ENCODE assay signal across 1 cellular context in the genomic region with DNA sequence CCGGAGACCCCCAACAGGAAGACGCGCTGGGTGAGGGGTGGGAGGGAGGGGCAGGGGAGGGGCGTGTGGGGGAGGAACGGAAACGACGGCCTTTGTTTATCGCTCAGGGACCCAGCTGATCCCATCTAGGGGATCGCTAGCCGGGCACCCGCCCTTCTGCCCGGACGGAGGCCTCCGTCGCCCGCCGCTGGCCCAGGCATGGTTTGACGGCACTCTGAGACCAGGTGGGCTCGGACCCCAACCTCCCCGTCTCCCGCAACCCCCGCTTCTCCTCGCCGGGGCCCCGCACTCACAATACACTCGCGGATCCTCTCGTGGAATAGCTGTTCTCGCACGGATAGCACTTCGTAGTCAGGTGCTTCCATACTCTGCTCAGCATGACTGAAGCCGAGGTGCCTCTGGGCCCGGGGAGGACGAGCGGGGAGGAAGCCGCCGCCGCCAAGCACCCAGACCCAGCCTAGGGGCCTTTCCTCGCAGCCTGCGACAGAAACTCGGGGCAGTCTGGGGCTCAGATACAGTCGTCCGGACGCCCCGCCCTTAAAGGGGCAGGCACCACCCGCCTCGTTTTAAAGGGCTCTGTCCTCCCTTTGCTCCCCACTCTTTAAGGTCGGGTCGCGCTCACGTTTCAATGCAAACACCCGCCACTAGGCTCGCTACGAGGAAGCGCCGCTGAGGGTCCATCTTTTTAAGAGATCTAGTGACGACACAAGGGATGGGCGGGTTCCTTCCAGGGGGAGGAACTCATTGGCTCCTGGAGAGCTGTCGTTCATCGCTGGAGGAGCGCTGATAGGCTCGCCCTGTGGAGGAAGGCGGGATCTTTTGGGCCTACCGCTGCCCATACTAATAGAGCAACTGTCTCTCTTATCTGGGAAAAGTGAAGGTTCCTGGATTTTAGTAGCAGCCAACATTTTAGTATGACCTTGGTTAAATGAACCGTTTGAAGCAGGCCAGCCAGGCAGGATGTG.
TF ChIP-seq lines count a peak whose summit lies in the region.

A gene with protein sequence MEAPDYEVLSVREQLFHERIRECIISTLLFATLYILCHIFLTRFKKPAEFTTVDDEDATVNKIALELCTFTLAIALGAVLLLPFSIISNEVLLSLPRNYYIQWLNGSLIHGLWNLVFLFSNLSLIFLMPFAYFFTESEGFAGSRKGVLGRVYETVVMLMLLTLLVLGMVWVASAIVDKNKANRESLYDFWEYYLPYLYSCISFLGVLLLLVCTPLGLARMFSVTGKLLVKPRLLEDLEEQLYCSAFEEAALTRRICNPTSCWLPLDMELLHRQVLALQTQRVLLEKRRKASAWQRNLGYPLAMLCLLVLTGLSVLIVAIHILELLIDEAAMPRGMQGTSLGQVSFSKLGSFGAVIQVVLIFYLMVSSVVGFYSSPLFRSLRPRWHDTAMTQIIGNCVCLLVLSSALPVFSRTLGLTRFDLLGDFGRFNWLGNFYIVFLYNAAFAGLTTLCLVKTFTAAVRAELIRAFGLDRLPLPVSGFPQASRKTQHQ (minus strand): TSS at position 657 of the 965 bp plus-strand sequence. CDS start 292 bp downstream, at position 365.

TF ChIP-seq in GM12878, 131 proteins besides CTCF, POLR2A, EP300 and RAD21 (continued from another document):
- TF ChIP-seq, protein P1, sequence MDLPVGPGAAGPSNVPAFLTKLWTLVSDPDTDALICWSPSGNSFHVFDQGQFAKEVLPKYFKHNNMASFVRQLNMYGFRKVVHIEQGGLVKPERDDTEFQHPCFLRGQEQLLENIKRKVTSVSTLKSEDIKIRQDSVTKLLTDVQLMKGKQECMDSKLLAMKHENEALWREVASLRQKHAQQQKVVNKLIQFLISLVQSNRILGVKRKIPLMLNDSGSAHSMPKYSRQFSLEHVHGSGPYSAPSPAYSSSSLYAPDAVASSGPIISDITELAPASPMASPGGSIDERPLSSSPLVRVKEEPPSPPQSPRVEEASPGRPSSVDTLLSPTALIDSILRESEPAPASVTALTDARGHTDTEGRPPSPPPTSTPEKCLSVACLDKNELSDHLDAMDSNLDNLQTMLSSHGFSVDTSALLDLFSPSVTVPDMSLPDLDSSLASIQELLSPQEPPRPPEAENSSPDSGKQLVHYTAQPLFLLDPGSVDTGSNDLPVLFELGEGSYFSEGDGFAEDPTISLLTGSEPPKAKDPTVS (IDR thresholded peaks at IDR 0.05; ENCODE audit: low read depth, low read length): no peak
- TF ChIP-seq ZNF384 (IDR thresholded peaks at IDR 0.05; ENCODE audit: borderline replicate concordance, low read depth, low read length) (no peak), FOS (IDR thresholded peaks at IDR 0.05; ENCODE audit: borderline replicate concordance, extremely low read depth, insufficient read length) (peak; percentile 61), RBBP5 (conservative IDR thresholded peaks at IDR 0.05) (no peak), KDM1A (IDR thresholded peaks at IDR 0.05; ENCODE audit: borderline replicate concordance) (no peak), CBFB (IDR thresholded peaks at IDR 0.05; ENCODE audit: low read depth) (no peak), CHD1 (IDR thresholded peaks at IDR 0.05; ENCODE audit: low read depth, low read length) (no peak), ZNF217 (IDR thresholded peaks at IDR 0.05) (no peak), SUZ12 (IDR thresholded peaks at IDR 0.05; ENCODE audit: unreplicated experiment) (no peak), SIX5 (IDR thresholded peaks at IDR 0.05; ENCODE audit: low read depth, low read length, severe bottlenecking) (no peak), RUNX3 (IDR thresholded peaks at IDR 0.05; ENCODE audit: low read length) (no peak), MXI1 (IDR thresholded peaks at IDR 0.05; ENCODE audit: low read depth, low read length) (no peak)
- TF ChIP-seq, protein P2, sequence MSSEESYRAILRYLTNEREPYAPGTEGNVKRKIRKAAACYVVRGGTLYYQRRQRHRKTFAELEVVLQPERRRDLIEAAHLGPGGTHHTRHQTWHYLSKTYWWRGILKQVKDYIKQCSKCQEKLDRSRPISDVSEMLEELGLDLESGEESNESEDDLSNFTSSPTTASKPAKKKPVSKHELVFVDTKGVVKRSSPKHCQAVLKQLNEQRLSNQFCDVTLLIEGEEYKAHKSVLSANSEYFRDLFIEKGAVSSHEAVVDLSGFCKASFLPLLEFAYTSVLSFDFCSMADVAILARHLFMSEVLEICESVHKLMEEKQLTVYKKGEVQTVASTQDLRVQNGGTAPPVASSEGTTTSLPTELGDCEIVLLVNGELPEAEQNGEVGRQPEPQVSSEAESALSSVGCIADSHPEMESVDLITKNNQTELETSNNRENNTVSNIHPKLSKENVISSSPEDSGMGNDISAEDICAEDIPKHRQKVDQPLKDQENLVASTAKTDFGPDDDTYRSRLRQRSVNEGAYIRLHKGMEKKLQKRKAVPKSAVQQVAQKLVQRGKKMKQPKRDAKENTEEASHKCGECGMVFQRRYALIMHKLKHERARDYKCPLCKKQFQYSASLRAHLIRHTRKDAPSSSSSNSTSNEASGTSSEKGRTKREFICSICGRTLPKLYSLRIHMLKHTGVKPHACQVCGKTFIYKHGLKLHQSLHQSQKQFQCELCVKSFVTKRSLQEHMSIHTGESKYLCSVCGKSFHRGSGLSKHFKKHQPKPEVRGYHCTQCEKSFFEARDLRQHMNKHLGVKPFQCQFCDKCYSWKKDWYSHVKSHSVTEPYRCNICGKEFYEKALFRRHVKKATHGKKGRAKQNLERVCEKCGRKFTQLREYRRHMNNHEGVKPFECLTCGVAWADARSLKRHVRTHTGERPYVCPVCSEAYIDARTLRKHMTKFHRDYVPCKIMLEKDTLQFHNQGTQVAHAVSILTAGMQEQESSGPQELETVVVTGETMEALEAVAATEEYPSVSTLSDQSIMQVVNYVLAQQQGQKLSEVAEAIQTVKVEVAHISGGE (CRISPR knock-in tag; IDR thresholded peaks at IDR 0.05): no peak
- TF ChIP-seq, protein P3, sequence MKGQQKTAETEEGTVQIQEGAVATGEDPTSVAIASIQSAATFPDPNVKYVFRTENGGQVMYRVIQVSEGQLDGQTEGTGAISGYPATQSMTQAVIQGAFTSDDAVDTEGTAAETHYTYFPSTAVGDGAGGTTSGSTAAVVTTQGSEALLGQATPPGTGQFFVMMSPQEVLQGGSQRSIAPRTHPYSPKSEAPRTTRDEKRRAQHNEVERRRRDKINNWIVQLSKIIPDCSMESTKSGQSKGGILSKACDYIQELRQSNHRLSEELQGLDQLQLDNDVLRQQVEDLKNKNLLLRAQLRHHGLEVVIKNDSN (IDR thresholded peaks at IDR 0.05; ENCODE audit: borderline replicate concordance, extremely low read length, insufficient read depth, low read depth, low read length): no peak
- TF ChIP-seq, protein P4, sequence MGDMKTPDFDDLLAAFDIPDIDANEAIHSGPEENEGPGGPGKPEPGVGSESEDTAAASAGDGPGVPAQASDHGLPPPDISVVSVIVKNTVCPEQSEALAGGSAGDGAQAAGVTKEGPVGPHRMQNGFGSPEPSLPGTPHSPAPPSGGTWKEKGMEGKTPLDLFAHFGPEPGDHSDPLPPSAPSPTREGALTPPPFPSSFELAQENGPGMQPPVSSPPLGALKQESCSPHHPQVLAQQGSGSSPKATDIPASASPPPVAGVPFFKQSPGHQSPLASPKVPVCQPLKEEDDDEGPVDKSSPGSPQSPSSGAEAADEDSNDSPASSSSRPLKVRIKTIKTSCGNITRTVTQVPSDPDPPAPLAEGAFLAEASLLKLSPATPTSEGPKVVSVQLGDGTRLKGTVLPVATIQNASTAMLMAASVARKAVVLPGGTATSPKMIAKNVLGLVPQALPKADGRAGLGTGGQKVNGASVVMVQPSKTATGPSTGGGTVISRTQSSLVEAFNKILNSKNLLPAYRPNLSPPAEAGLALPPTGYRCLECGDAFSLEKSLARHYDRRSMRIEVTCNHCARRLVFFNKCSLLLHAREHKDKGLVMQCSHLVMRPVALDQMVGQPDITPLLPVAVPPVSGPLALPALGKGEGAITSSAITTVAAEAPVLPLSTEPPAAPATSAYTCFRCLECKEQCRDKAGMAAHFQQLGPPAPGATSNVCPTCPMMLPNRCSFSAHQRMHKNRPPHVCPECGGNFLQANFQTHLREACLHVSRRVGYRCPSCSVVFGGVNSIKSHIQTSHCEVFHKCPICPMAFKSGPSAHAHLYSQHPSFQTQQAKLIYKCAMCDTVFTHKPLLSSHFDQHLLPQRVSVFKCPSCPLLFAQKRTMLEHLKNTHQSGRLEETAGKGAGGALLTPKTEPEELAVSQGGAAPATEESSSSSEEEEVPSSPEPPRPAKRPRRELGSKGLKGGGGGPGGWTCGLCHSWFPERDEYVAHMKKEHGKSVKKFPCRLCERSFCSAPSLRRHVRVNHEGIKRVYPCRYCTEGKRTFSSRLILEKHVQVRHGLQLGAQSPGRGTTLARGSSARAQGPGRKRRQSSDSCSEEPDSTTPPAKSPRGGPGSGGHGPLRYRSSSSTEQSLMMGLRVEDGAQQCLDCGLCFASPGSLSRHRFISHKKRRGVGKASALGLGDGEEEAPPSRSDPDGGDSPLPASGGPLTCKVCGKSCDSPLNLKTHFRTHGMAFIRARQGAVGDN (IDR thresholded peaks at IDR 0.05): no peak; the same call in 1 of the 2 replicates
- TF ChIP-seq, protein P5, sequence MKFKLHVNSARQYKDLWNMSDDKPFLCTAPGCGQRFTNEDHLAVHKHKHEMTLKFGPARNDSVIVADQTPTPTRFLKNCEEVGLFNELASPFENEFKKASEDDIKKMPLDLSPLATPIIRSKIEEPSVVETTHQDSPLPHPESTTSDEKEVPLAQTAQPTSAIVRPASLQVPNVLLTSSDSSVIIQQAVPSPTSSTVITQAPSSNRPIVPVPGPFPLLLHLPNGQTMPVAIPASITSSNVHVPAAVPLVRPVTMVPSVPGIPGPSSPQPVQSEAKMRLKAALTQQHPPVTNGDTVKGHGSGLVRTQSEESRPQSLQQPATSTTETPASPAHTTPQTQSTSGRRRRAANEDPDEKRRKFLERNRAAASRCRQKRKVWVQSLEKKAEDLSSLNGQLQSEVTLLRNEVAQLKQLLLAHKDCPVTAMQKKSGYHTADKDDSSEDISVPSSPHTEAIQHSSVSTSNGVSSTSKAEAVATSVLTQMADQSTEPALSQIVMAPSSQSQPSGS (IDR thresholded peaks at IDR 0.05; ENCODE audit: low read length): no peak
- TF ChIP-seq, protein P6, sequence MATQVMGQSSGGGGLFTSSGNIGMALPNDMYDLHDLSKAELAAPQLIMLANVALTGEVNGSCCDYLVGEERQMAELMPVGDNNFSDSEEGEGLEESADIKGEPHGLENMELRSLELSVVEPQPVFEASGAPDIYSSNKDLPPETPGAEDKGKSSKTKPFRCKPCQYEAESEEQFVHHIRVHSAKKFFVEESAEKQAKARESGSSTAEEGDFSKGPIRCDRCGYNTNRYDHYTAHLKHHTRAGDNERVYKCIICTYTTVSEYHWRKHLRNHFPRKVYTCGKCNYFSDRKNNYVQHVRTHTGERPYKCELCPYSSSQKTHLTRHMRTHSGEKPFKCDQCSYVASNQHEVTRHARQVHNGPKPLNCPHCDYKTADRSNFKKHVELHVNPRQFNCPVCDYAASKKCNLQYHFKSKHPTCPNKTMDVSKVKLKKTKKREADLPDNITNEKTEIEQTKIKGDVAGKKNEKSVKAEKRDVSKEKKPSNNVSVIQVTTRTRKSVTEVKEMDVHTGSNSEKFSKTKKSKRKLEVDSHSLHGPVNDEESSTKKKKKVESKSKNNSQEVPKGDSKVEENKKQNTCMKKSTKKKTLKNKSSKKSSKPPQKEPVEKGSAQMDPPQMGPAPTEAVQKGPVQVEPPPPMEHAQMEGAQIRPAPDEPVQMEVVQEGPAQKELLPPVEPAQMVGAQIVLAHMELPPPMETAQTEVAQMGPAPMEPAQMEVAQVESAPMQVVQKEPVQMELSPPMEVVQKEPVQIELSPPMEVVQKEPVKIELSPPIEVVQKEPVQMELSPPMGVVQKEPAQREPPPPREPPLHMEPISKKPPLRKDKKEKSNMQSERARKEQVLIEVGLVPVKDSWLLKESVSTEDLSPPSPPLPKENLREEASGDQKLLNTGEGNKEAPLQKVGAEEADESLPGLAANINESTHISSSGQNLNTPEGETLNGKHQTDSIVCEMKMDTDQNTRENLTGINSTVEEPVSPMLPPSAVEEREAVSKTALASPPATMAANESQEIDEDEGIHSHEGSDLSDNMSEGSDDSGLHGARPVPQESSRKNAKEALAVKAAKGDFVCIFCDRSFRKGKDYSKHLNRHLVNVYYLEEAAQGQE (IDR thresholded peaks at IDR 0.05; ENCODE audit: low read depth, low read length): no peak
- TF ChIP-seq, protein P7, sequence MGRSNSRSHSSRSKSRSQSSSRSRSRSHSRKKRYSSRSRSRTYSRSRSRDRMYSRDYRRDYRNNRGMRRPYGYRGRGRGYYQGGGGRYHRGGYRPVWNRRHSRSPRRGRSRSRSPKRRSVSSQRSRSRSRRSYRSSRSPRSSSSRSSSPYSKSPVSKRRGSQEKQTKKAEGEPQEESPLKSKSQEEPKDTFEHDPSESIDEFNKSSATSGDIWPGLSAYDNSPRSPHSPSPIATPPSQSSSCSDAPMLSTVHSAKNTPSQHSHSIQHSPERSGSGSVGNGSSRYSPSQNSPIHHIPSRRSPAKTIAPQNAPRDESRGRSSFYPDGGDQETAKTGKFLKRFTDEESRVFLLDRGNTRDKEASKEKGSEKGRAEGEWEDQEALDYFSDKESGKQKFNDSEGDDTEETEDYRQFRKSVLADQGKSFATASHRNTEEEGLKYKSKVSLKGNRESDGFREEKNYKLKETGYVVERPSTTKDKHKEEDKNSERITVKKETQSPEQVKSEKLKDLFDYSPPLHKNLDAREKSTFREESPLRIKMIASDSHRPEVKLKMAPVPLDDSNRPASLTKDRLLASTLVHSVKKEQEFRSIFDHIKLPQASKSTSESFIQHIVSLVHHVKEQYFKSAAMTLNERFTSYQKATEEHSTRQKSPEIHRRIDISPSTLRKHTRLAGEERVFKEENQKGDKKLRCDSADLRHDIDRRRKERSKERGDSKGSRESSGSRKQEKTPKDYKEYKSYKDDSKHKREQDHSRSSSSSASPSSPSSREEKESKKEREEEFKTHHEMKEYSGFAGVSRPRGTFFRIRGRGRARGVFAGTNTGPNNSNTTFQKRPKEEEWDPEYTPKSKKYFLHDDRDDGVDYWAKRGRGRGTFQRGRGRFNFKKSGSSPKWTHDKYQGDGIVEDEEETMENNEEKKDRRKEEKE (IDR thresholded peaks at IDR 0.05): no peak
